Comparison of ENCODE assay signal across 2 cellular contexts in genomic region chr1:233905416-233906051, GRCh38.
TF ChIP-seq lines count a peak whose summit lies in the region.

No MANE protein-coding gene starts in this region.

TF ChIP-seq in H1, 55 proteins besides CTCF, POLR2A, EP300 and RAD21:
- no peak for TF ChIP-seq RBBP5 (IDR thresholded peaks at IDR 0.05; ENCODE audit: borderline replicate concordance, low read depth, low read length)
- TF ChIP-seq ASH2L (IDR thresholded peaks at IDR 0.05; ENCODE audit: low read length), result peak; percentile 22
- no peak for TF ChIP-seq SRF (IDR thresholded peaks at IDR 0.05; ENCODE audit: low read depth, low read length)
- peak; percentile 78 for TF ChIP-seq KDM4A (IDR thresholded peaks at IDR 0.05; ENCODE audit: low read depth, low read length, severe bottlenecking)
- no peak for TF ChIP-seq KDM5A (IDR thresholded peaks at IDR 0.05; ENCODE audit: low read length)
- 0 out of 2 replicates have a peak, but pooled peaks have one; percentile 12 for TF ChIP-seq MAX (IDR thresholded peaks at IDR 0.05)
- no peak for TF ChIP-seq RNF2 (IDR thresholded peaks at IDR 0.05; ENCODE audit: borderline replicate concordance, low read depth, low read length, missing control alignments, poor library complexity, severe bottlenecking)
- peak; percentile 82 for TF ChIP-seq EZH2 (IDR thresholded peaks at IDR 0.05; ENCODE audit: low read depth, low read length, severe bottlenecking)
- TF ChIP-seq SUZ12 (IDR thresholded peaks at IDR 0.05; ENCODE audit: low read length), result peak; percentile 87

TF ChIP-seq in GM12891, 5 proteins besides CTCF, POLR2A, EP300 and RAD21:
- no peak for TF ChIP-seq TAF1 (IDR thresholded peaks at IDR 0.05; ENCODE audit: low read depth, low read length)
- no peak for TF ChIP-seq POLR2AphosphoS5 (IDR thresholded peaks at IDR 0.05; ENCODE audit: low read depth, low read length)
- no peak for TF ChIP-seq PAX5 (IDR thresholded peaks at IDR 0.05; ENCODE audit: insufficient read depth, low read length, severe bottlenecking)
- TF ChIP-seq POU2F2 (IDR thresholded peaks at IDR 0.05; ENCODE audit: low read depth, low read length), result no peak
- no peak for TF ChIP-seq SPI1 (IDR thresholded peaks at IDR 0.05; ENCODE audit: low read depth, low read length)
